ENCODE assay signal across 8 cellular contexts in genomic region chr19:10836478-10837325, GRCh38.
DNase-seq lines count a peak whose midpoint lies in the region; ATAC-seq and TF ChIP-seq lines count a peak whose summit lies in the region.

No MANE protein-coding gene starts in this region.

- no CpG with 5 or more reads among the region's 38 CpGs for WGBS in iPS DF 6.9 (ENCODE audit: insufficient coverage, insufficient read length)

- no peaks in the 10 kb centered on the region for H3K79me2 ChIP-seq in KMS-11 (ENCODE audit: insufficient read depth, low read depth)
- H3K79me2 ChIP-seq in SU-DHL-6 (ENCODE audit: insufficient read depth, low read length) = no peaks in the 10 kb centered on the region

- H3K36me3 ChIP-seq in KMS-11 (ENCODE audit: insufficient read depth) (no peaks in the 10 kb centered on the region), SU-DHL-6 (ENCODE audit: low read length) (no peaks in the 10 kb centered on the region), iPS DF 6.9 (ENCODE audit: control insufficient read depth, insufficient read depth, low read length) (peaks cover 4% of the 10 kb centered on the region; the same call in 1 of the 2 replicates)

- H3K4me3 ChIP-seq in KMS-11 (IDR thresholded peaks at IDR 0.05; ENCODE audit: insufficient read depth, low read depth, low read length) = peak overlapping the region; percentile 53
- peak overlapping the region; percentile 62 for H3K4me3 ChIP-seq in SU-DHL-6 (ENCODE audit: insufficient read depth, low read length, poor library complexity, severe bottlenecking)
- peak overlapping the region; percentile 79; the same call in 1 of the 2 replicates for H3K4me3 ChIP-seq in iPS DF 6.9 (ENCODE audit: low read length)
- H3K4me3 ChIP-seq in skin epidermis = peak overlapping the region; percentile 50 to 87 (median 58)

- no peak for ATAC-seq in GM18520 (IDR thresholded peaks at IDR 0.05; ENCODE audit: unreplicated experiment)

- H2AFZ ChIP-seq in KMS-11 (ENCODE audit: low read depth) (peak overlapping the region; percentile 88), SU-DHL-6 (ENCODE audit: low read depth, low read length, severe bottlenecking) (peak overlapping the region; percentile 84)

- H3K4me1 ChIP-seq in KMS-11 (ENCODE audit: low read depth, poor library complexity, severe bottlenecking) (peaks cover 7% of the 10 kb centered on the region), iPS DF 6.9 (ENCODE audit: control insufficient read depth, insufficient read depth, low read length) (0 out of 2 replicates have a peak, but pooled peaks cover 2% of the 10 kb centered on the region)

- no peaks in the 10 kb centered on the region for H3K9me2 ChIP-seq in SU-DHL-6 (replicated peaks; ENCODE audit: insufficient read depth, low read length)

- H3F3A ChIP-seq in SU-DHL-6 (ENCODE audit: insufficient read depth) = peaks cover 12% of the 10 kb centered on the region

- no peaks in the 10 kb centered on the region for H3K9me3 ChIP-seq in SU-DHL-6 (ENCODE audit: insufficient read depth, low read length)
- H3K9me3 ChIP-seq in iPS DF 6.9 (ENCODE audit: control insufficient read depth, insufficient read depth, low read length) = no peaks in the 10 kb centered on the region

- peak; percentile 51 to 57 for DNase-seq in activated CD8-positive, alpha-beta memory T cell treated with anti-CD3 and anti-CD28 coated beads for 1 hour (ENCODE audit: extremely low read depth in 1 of 2, low read depth in 1 of 2)
- no peak for DNase-seq in activated CD8-positive, alpha-beta memory T cell treated with anti-CD3 and anti-CD28 coated beads for 24 hours
- DNase-seq in amniotic stem cell (lab: John Stamatoyannopoulos, UW) = peak; percentile 64
- no peak for DNase-seq in iPS DF 6.9 (ENCODE audit: low read depth, low spot score)

- H3K4me2 ChIP-seq in KMS-11 (peak overlapping the region; percentile 52), SU-DHL-6 (ENCODE audit: low read depth, low read length, poor library complexity, severe bottlenecking) (peak overlapping the region; percentile 58)

- H3K9ac ChIP-seq in KMS-11 (peak overlapping the region; percentile 82), SU-DHL-6 (ENCODE audit: low read length) (peak overlapping the region; percentile 78)

- H4K20me1 ChIP-seq in KMS-11 (ENCODE audit: insufficient read depth) (no peaks in the 10 kb centered on the region), SU-DHL-6 (ENCODE audit: low read depth, low read length) (no peaks in the 10 kb centered on the region)

- H3K27me3 ChIP-seq in KMS-11 (ENCODE audit: insufficient read depth, low read depth) = peaks cover 7% of the 10 kb centered on the region; the same call in 1 of the 2 replicates
- no peaks in the 10 kb centered on the region for H3K27me3 ChIP-seq in SU-DHL-6 (ENCODE audit: low read length)
- H3K27me3 ChIP-seq in iPS DF 6.9 (ENCODE audit: control insufficient read depth, insufficient read depth, low read length) = no peaks in the 10 kb centered on the region

- no peak; the same call in 1 of the 2 replicates for TF ChIP-seq CTCF in KMS-11 (conservative IDR thresholded peaks at IDR 0.05; ENCODE audit: low read depth, low read length)
- TF ChIP-seq CTCF in SU-DHL-6 (IDR thresholded peaks at IDR 0.05; ENCODE audit: insufficient read depth, low read length, poor library complexity, severe bottlenecking) = no peak

- H3K27ac ChIP-seq in KMS-11 = peak overlapping the region; percentile 92
- H3K27ac ChIP-seq in SU-DHL-6 (ENCODE audit: low read depth, low read length) = peak overlapping the region; percentile 84
- H3K27ac ChIP-seq in iPS DF 6.9 (ENCODE audit: low read length) = no peak overlapping the region
- H3K27ac ChIP-seq in skin epidermis = peak overlapping the region; percentile 35 to 99 (median 96)

Comparison
In these comparisons a context has a peak if more than half of its experiments do, and no peak if none do; other contexts are left out.
1. DNase-seq: peak in activated CD8-positive, alpha-beta memory T cell treated with anti-CD3 and anti-CD28 coated beads for 1 hour (2 of 2) and amniotic stem cell (single experiment); none in activated CD8-positive, alpha-beta memory T cell treated with anti-CD3 and anti-CD28 coated beads for 24 hours (single experiment) and iPS DF 6.9 (single experiment).
2. Peak in every context shown above with its lines, with median percentiles within 50 percentile points of each other: H3K4me3 ChIP-seq.